ENCODE assay signal across 12 cellular contexts in genomic region chr19:49786432-49786831, GRCh38. TPM values are rescaled to one million over a fixed set of nuclear protein-coding genes. Genes with fewer than 3 reads are reported as not detected.
DNase-seq lines count a peak whose midpoint lies in the region; ATAC-seq, FAIRE-seq and TF ChIP-seq lines count a peak whose summit lies in the region.
"Had no signal": no experiment of that assay in that cellular context is flagged by ENCODE, and none has a peak within 500 bp of the region (broad histone marks: within the 10 kb centered on the region; RNA-seq: fewer than 3 reads in every experiment).

No MANE protein-coding gene starts in this region.

- peak; percentile 87 for DNase-seq in H54 (ENCODE audit: insufficient read length, low spot score)
- peak; percentile 44 for DNase-seq in adipocyte (ENCODE audit: low read depth)
- peak; percentile 50 to 62 (median 57) for DNase-seq in right cardiac atrium
- DNase-seq: GDM1, NCI-H446 treated with DMSO at 0.1 percent for 48 hours, retina, T-cell had no signal

- H3K36me3 ChIP-seq in adipocyte (ENCODE audit: control insufficient read depth, insufficient read depth, low read length, severe bottlenecking) (peaks cover 68% of the 10 kb centered on the region), skeletal muscle satellite cell (ENCODE audit: insufficient read depth, low read length) (peaks cover 59% of the 10 kb centered on the region)

- H3K4me1 ChIP-seq in adipocyte (ENCODE audit: control insufficient read depth, insufficient read depth, low read length) (peaks cover 22% of the 10 kb centered on the region), right cardiac atrium (ENCODE audit: control insufficient read depth, insufficient read depth, low read length) (no peaks in the 10 kb centered on the region), skeletal muscle satellite cell (ENCODE audit: control insufficient read depth, insufficient read depth, low read length) (peaks cover 25% of the 10 kb centered on the region)

- no peak for FAIRE-seq in H54 (lab: Jason Lieb, UNC)

- no peak for TF ChIP-seq POLR2A in H54 (IDR thresholded peaks at IDR 0.05; ENCODE audit: low read depth, low read length)

- H3K4me3 ChIP-seq in adipocyte (ENCODE audit: low read length) = no peak overlapping the region
- no peak overlapping the region for H3K4me3 ChIP-seq in right cardiac atrium (ENCODE audit: low read length)
- peak overlapping the region; percentile 43 for H3K4me3 ChIP-seq in skeletal muscle satellite cell (ENCODE audit: low read length)

- H3K27ac ChIP-seq in right cardiac atrium (ENCODE audit: low read length) = peak overlapping the region; percentile 49

- peak overlapping the region; percentile 69 for H3K4me2 ChIP-seq in skeletal muscle satellite cell (ENCODE audit: low read length)

- WGBS in right cardiac atrium = 48% methylated on average over 6 of the region's 6 CpGs

- H3K27me3 ChIP-seq in adipocyte (replicated peaks; ENCODE audit: control insufficient read depth, insufficient read depth, low read length) (no peaks in the 10 kb centered on the region), right cardiac atrium (ENCODE audit: control insufficient read depth, insufficient read depth) (no peaks in the 10 kb centered on the region), skeletal muscle satellite cell (ENCODE audit: control insufficient read depth, insufficient read depth, low read length) (no peaks in the 10 kb centered on the region)

- ATAC-seq in right cardiac atrium = peak; percentile 18 to 67
- no peak for ATAC-seq in HG03342 (IDR thresholded peaks at IDR 0.05; ENCODE audit: unreplicated experiment)
- ATAC-seq in GM21619 (IDR thresholded peaks at IDR 0.05; ENCODE audit: unreplicated experiment) = no peak
- no peak for ATAC-seq in HG03442 (IDR thresholded peaks at IDR 0.05; ENCODE audit: unreplicated experiment)
- ATAC-seq in HG03139 (IDR thresholded peaks at IDR 0.05; ENCODE audit: unreplicated experiment) = no peak
- ATAC-seq: T-cell had no signal

- intact Hi-C loops in right cardiac atrium (cut with DNase I) = no loop called here

- no peaks in the 10 kb centered on the region for H3K9me3 ChIP-seq in adipocyte (ENCODE audit: control insufficient read depth, low read length)
- H3K9me3 ChIP-seq in right cardiac atrium (ENCODE audit: control insufficient read depth, low read length) = no peaks in the 10 kb centered on the region
- H3K9me3 ChIP-seq in skeletal muscle satellite cell (replicated peaks; ENCODE audit: low read length) = no peaks in the 10 kb centered on the region

- peak overlapping the region; percentile 16 for H3K9ac ChIP-seq in adipocyte (ENCODE audit: low read length)
- H3K9ac ChIP-seq in skeletal muscle satellite cell (ENCODE audit: low read depth, low read length) = peak overlapping the region; percentile 38

RNA-seq across cellular contexts. Expression of gene AP2A1, which starts 19.6 kb away (rescaled TPM):
- total RNA-seq in right cardiac atrium = 10 to 100 TPM; 58.8 to 80.7 (median 73.7) TPM
- polyA plus RNA-seq in right cardiac atrium = 50.8 TPM
- 113 and 132 TPM in 2 replicates for total RNA-seq in skeletal muscle satellite cell (2012; rRNA removed)

RNA-seq across cellular contexts. Expression of gene TSKS, which starts 23.3 kb away (rescaled TPM):
- 1 to 10 TPM in 3 of 4 donors, under 1 TPM in 1; 0.59 to 1.4 (median 1.2) TPM for total RNA-seq in right cardiac atrium
- polyA plus RNA-seq in right cardiac atrium = 1.1 TPM
- total RNA-seq in skeletal muscle satellite cell (2012; rRNA removed) = 1.5 and 1.7 TPM in 2 replicates

RNA-seq across cellular contexts. Expression of gene FUZ, which starts 26.7 kb away (rescaled TPM):
- 10 to 100 TPM; 13.2 to 21.3 (median 16.4) TPM for total RNA-seq in right cardiac atrium
- 25.8 TPM for polyA plus RNA-seq in right cardiac atrium
- total RNA-seq in skeletal muscle satellite cell (2012; rRNA removed) = 9.8 and 15.0 TPM in 2 replicates

RNA-seq across cellular contexts. Expression of gene MED25, which starts 31.7 kb away (rescaled TPM):
- total RNA-seq in right cardiac atrium = 10 to 100 TPM; 37.8 to 50.4 (median 43.1) TPM
- polyA plus RNA-seq in right cardiac atrium = 39.2 TPM
- total RNA-seq in skeletal muscle satellite cell (2012; rRNA removed) = 9.9 and 11.1 TPM in 2 replicates

Comparison
In these comparisons a context has a peak if more than half of its experiments do, and no peak if none do; other contexts are left out.
1. ATAC-seq: peak in right cardiac atrium (2 of 2); none in HG03342 (single experiment), GM21619 (single experiment), HG03442 (single experiment) and HG03139 (single experiment).
2. Peak in every context shown above with its lines, with median percentiles within 50 percentile points of each other: DNase-seq.